ENCODE assay signal across 1 cellular context in the genomic region with DNA sequence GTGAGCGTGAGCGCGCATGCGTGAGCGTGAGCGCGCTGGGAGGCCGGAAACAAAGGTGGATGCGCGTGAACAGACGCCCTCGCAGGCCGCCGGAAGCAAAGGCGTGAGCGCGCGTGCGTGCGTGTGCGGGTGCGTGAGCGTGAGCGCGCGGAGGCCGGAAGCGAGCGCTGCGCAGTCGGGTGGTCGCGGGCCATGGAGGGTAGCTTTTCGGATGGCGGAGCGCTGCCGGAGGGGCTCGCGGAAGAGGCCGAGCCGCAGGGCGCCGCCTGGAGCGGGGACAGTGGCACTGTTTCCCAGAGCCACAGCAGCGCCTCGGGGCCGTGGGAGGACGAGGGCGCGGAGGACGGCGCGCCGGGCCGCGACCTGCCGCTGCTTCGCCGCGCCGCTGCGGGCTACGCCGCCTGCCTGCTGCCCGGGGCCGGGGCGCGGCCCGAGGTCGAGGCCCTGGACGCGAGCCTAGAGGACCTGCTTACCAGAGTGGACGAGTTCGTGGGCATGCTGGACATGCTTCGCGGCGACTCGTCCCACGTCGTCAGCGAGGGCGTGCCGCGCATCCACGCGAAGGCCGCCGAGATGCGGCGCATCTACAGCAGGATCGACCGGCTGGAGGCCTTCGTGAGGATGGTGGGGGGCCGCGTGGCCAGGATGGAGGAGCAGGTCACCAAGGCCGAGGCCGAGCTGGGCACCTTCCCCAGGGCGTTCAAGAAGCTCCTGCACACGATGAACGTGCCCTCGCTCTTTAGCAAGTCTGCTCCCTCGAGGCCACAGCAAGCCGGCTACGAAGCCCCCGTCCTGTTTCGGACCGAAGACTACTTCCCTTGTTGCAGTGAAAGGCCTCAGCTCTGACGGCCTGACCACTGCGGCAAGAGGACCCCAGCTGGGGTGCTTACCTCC.
TF ChIP-seq lines count a peak whose summit lies in the region.

BLOC1S4 (plus strand) TSS at position 157 of the 894 bp plus-strand sequence; CDS start at position 193, 36 bp downstream.

TF ChIP-seq in HepG2, 621 proteins besides CTCF, POLR2A, EP300 and RAD21 (continued from another document and continues in another):
- TF ChIP-seq, protein P1, sequence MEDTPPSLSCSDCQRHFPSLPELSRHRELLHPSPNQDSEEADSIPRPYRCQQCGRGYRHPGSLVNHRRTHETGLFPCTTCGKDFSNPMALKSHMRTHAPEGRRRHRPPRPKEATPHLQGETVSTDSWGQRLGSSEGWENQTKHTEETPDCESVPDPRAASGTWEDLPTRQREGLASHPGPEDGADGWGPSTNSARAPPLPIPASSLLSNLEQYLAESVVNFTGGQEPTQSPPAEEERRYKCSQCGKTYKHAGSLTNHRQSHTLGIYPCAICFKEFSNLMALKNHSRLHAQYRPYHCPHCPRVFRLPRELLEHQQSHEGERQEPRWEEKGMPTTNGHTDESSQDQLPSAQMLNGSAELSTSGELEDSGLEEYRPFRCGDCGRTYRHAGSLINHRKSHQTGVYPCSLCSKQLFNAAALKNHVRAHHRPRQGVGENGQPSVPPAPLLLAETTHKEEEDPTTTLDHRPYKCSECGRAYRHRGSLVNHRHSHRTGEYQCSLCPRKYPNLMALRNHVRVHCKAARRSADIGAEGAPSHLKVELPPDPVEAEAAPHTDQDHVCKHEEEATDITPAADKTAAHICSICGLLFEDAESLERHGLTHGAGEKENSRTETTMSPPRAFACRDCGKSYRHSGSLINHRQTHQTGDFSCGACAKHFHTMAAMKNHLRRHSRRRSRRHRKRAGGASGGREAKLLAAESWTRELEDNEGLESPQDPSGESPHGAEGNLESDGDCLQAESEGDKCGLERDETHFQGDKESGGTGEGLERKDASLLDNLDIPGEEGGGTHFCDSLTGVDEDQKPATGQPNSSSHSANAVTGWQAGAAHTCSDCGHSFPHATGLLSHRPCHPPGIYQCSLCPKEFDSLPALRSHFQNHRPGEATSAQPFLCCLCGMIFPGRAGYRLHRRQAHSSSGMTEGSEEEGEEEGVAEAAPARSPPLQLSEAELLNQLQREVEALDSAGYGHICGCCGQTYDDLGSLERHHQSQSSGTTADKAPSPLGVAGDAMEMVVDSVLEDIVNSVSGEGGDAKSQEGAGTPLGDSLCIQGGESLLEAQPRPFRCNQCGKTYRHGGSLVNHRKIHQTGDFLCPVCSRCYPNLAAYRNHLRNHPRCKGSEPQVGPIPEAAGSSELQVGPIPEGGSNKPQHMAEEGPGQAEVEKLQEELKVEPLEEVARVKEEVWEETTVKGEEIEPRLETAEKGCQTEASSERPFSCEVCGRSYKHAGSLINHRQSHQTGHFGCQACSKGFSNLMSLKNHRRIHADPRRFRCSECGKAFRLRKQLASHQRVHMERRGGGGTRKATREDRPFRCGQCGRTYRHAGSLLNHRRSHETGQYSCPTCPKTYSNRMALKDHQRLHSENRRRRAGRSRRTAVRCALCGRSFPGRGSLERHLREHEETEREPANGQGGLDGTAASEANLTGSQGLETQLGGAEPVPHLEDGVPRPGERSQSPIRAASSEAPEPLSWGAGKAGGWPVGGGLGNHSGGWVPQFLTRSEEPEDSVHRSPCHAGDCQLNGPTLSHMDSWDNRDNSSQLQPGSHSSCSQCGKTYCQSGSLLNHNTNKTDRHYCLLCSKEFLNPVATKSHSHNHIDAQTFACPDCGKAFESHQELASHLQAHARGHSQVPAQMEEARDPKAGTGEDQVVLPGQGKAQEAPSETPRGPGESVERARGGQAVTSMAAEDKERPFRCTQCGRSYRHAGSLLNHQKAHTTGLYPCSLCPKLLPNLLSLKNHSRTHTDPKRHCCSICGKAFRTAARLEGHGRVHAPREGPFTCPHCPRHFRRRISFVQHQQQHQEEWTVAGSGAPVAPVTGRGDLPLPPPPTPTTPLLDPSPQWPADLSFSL (CRISPR knock-in tag; IDR thresholded peaks at IDR 0.05): no peak
- TF ChIP-seq PCBP2 (optimal IDR thresholded peaks at IDR 0.05; ENCODE audit: low read depth, low read length, poor library complexity, severe bottlenecking) (no peak), CEBPZ (IDR thresholded peaks at IDR 0.05; ENCODE audit: low read length) (no peak), ZNF891 (CRISPR knock-in tag; IDR thresholded peaks at IDR 0.05) (peak; percentile 81), ZNF652 (CRISPR knock-in tag; IDR thresholded peaks at IDR 0.05; ENCODE audit: borderline replicate concordance, low read depth) (no peak), ELF3 (CRISPR knock-in tag; IDR thresholded peaks at IDR 0.05) (peak; percentile 84), ZNF430 (CRISPR knock-in tag; IDR thresholded peaks at IDR 0.05) (peak; percentile 17; the same call in 1 of the 2 replicates), NR2F6 (IDR thresholded peaks at IDR 0.05) (no peak), NR2F6 (CRISPR knock-in tag; IDR thresholded peaks at IDR 0.05) (peak; percentile 56), DMAP1 (CRISPR knock-in tag; IDR thresholded peaks at IDR 0.05) (peak; percentile 85), ZNF33A (CRISPR knock-in tag; IDR thresholded peaks at IDR 0.05; ENCODE audit: borderline replicate concordance) (no peak), BRD4 (CRISPR knock-in tag; IDR thresholded peaks at IDR 0.05) (peak; percentile 48; the same call in 1 of the 2 replicates), ZNF781 (CRISPR knock-in tag; IDR thresholded peaks at IDR 0.05; ENCODE audit: borderline replicate concordance, not compliant biosample characterization) (no peak), ZNF747 (CRISPR knock-in tag; IDR thresholded peaks at IDR 0.05; ENCODE audit: borderline replicate concordance) (peak; percentile 61; the same call in 1 of the 2 replicates), HDAC6 (IDR thresholded peaks at IDR 0.05; ENCODE audit: low read depth, low read length) (no peak), KDM2A (CRISPR knock-in tag; IDR thresholded peaks at IDR 0.05; ENCODE audit: borderline replicate concordance, low read depth) (peak; percentile 58; the same call in 1 of the 2 replicates), FOXP4 (CRISPR knock-in tag; IDR thresholded peaks at IDR 0.05) (no peak; the same call in 1 of the 2 replicates), ZNF550 (CRISPR knock-in tag; IDR thresholded peaks at IDR 0.05; ENCODE audit: borderline replicate concordance) (0 out of 2 replicates have a peak, but pooled peaks have one; percentile 46), XBP1 (CRISPR knock-in tag; IDR thresholded peaks at IDR 0.05) (no peak), LCORL (IDR thresholded peaks at IDR 0.05) (no peak), LCORL (CRISPR knock-in tag; IDR thresholded peaks at IDR 0.05) (0 out of 2 replicates have a peak, but pooled peaks have one; percentile 21), MAFK (conservative IDR thresholded peaks at IDR 0.05 in 1 of 2, IDR thresholded peaks at IDR 0.05 in 1 of 2; ENCODE audit: low read length in 2 of 2) (no peak), ZNF780A (CRISPR knock-in tag; IDR thresholded peaks at IDR 0.05) (no peak), GABPA (IDR thresholded peaks at IDR 0.05; ENCODE audit: low read depth, low read length) (no peak), GABPA (CRISPR knock-in tag; IDR thresholded peaks at IDR 0.05; ENCODE audit: low read depth) (peak; percentile 84), ZNF44 (CRISPR knock-in tag; IDR thresholded peaks at IDR 0.05) (no peak), HBP1 (CRISPR knock-in tag; IDR thresholded peaks at IDR 0.05; ENCODE audit: low read depth) (peak; percentile 77; the same call in 1 of the 2 replicates), TCF12 (IDR thresholded peaks at IDR 0.05) (no peak), TCF12 (CRISPR knock-in tag; IDR thresholded peaks at IDR 0.05) (no peak), ZNF460 (CRISPR knock-in tag; IDR thresholded peaks at IDR 0.05; ENCODE audit: borderline replicate concordance) (no peak)
- TF ChIP-seq, protein P2, sequence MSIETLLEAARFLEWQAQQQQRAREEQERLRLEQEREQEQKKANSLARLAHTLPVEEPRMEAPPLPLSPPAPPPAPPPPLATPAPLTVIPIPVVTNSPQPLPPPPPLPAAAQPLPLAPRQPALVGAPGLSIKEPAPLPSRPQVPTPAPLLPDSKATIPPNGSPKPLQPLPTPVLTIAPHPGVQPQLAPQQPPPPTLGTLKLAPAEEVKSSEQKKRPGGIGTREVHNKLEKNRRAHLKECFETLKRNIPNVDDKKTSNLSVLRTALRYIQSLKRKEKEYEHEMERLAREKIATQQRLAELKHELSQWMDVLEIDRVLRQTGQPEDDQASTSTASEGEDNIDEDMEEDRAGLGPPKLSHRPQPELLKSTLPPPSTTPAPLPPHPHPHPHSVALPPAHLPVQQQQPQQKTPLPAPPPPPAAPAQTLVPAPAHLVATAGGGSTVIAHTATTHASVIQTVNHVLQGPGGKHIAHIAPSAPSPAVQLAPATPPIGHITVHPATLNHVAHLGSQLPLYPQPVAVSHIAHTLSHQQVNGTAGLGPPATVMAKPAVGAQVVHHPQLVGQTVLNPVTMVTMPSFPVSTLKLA (IDR thresholded peaks at IDR 0.05): peak; percentile 60
- TF ChIP-seq, protein P3, sequence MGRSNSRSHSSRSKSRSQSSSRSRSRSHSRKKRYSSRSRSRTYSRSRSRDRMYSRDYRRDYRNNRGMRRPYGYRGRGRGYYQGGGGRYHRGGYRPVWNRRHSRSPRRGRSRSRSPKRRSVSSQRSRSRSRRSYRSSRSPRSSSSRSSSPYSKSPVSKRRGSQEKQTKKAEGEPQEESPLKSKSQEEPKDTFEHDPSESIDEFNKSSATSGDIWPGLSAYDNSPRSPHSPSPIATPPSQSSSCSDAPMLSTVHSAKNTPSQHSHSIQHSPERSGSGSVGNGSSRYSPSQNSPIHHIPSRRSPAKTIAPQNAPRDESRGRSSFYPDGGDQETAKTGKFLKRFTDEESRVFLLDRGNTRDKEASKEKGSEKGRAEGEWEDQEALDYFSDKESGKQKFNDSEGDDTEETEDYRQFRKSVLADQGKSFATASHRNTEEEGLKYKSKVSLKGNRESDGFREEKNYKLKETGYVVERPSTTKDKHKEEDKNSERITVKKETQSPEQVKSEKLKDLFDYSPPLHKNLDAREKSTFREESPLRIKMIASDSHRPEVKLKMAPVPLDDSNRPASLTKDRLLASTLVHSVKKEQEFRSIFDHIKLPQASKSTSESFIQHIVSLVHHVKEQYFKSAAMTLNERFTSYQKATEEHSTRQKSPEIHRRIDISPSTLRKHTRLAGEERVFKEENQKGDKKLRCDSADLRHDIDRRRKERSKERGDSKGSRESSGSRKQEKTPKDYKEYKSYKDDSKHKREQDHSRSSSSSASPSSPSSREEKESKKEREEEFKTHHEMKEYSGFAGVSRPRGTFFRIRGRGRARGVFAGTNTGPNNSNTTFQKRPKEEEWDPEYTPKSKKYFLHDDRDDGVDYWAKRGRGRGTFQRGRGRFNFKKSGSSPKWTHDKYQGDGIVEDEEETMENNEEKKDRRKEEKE (IDR thresholded peaks at IDR 0.05): no peak
